In genomic region chr2:218721934-218722333, GRCh38 we compare ENCODE assay signal across 23 cellular contexts.
"Had no signal": no experiment of that assay in that cellular context is flagged by ENCODE, and none has a peak within 500 bp of the region (broad histone marks: within the 10 kb centered on the region; RNA-seq: fewer than 3 reads in every experiment).

No MANE protein-coding gene starts in this region.

- H3K27ac Mint-ChIP-seq: activated CD4-positive, alpha-beta memory T cell treated with anti-CD3 and anti-CD28 coated beads, Interleukin-2, amount 10 ng/mL, durations not matched to agents 7 days and 5 days; activated naive CD8-positive, alpha-beta T cell treated with anti-CD3 and anti-CD28 coated beads, Interleukin-2, amount 50 U/mL, for 24 hours; activated T-cell treated with anti-CD3 and anti-CD28 coated beads, Interleukin-2, amount 50 U/mL, for 24 hours had no signal

- H3K4me3 ChIP-seq: ascending aorta, body of pancreas had no signal

- H3K36me3 ChIP-seq: ascending aorta had no signal

- ATAC-seq: activated naive CD4-positive, alpha-beta T cell treated with anti-CD3 and anti-CD28 coated beads, Interleukin-2, amount 50 U/mL, for 72 hours; activated naive CD8-positive, alpha-beta T cell treated with anti-CD3 and anti-CD28 coated beads, Interleukin-2, amount 50 U/mL, for 24 hours; body of pancreas; Panc1; Right ventricle myocardium inferior; T-cell had no signal

- H3K27ac ChIP-seq: ascending aorta, body of pancreas had no signal

- H3K4me3 Mint-ChIP-seq: activated CD4-positive, alpha-beta memory T cell treated with anti-CD3 and anti-CD28 coated beads, Interleukin-2, amount 10 ng/mL, durations not matched to agents 7 days and 5 days; activated naive CD8-positive, alpha-beta T cell treated with anti-CD3 and anti-CD28 coated beads, Interleukin-2, amount 50 U/mL, for 24 hours; activated T-cell treated with anti-CD3 and anti-CD28 coated beads, Interleukin-2, amount 50 U/mL, for 24 hours; T-cell had no signal

- H3K27me3 Mint-ChIP-seq: activated CD4-positive, alpha-beta memory T cell treated with anti-CD3 and anti-CD28 coated beads, Interleukin-2, amount 10 ng/mL, durations not matched to agents 7 days and 5 days; activated naive CD8-positive, alpha-beta T cell treated with anti-CD3 and anti-CD28 coated beads, Interleukin-2, amount 50 U/mL, for 24 hours; activated T-cell treated with anti-CD3 and anti-CD28 coated beads, Interleukin-2, amount 50 U/mL, for 24 hours; T-cell had no signal

- H3K27me3 ChIP-seq: ascending aorta, body of pancreas had no signal

- H3K4me1 ChIP-seq: ascending aorta had no signal

- DNase-seq: activated CD4-positive, alpha-beta memory T cell treated with anti-CD3 and anti-CD28 coated beads, Interleukin-2, amount 10 ng/mL, durations not matched to agents 7 days and 5 days; activated CD4-positive, alpha-beta T cell treated with anti-CD3 and anti-CD28 coated beads, Interleukin-2, amount 50 U/mL, for 1 hour; activated CD4-positive, CD25-positive, alpha-beta regulatory T cell; activated effector memory CD4-positive, alpha-beta T cell treated with anti-CD3 and anti-CD28 coated beads, Interleukin-2, amount 50 U/mL, for 16 hours; activated naive CD4-positive, alpha-beta T cell treated with Interleukin-2 at 50 U/mL for 16 hours; activated naive CD8-positive, alpha-beta T cell treated with anti-CD3 and anti-CD28 coated beads, Interleukin-2, amount 50 U/mL, for 24 hours; activated T-cell treated with anti-CD3 and anti-CD28 coated beads, Interleukin-2, amount 50 U/mL, for 24 hours; amniotic stem cell; body of pancreas; central memory CD4-positive, alpha-beta T cell; IMR-90; KG1; NCI-H1092; NCI-H1930; NCI-H2171; NCI-H526; NCI-H774; RPMI8226; T-cell had no signal

- H3K9me3 ChIP-seq: body of pancreas had no signal
